Comparison of ENCODE assay signal across 12 cellular contexts in the genomic region with DNA sequence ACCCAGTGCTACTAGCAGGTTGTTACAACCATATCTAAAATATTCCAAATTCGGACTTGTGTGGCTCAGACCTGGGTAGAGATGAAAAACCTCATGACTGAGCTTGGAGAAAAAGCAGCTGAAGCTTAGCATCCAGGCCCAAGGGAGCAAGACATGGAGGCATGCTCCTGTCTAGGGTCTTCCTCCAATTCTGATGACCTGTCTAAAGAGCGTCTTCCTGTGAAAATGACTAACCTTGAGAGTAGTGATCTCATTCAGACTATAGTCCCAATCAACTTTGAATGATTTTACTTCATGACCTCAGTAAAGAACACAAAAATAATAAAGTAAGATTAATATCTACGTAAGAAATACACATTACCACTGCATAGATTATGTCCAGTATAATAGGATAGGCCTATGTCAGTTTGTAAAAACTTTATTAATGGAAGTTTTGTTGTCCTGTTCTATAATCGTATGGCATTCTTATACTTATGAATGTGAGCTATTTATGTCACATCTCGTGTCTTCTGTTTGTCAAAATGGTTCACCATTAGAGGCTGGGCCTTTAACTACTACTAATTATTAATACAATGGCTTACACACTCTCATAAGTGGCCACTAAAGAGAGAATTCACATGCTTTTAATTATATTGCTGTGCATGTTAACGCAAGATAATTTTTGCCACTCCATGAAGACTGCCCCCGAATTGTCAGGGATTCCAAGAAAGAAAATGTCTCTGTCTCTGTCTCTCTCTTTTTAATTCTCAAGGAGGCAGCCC.
DNase-seq lines count a peak whose midpoint lies in the region; ATAC-seq and TF ChIP-seq lines count a peak whose summit lies in the region.
"Had no signal": no experiment of that assay in that cellular context is flagged by ENCODE, and none has a peak within 500 bp of the region (broad histone marks: within the 10 kb centered on the region; RNA-seq: fewer than 3 reads in every experiment).

No MANE protein-coding gene starts in this region.

- no peak for ATAC-seq in HG02840 (IDR thresholded peaks at IDR 0.05; ENCODE audit: low FRiP score, unreplicated experiment)

- no peak for DNase-seq in T-helper 2 cell treated with Interferon-gamma antibody and Interleukin-4, amounts not matched to agents 5 μg/mL and 100 μg/mL, for 36 hours (ENCODE audit: low spot score)
- no peak for DNase-seq in T-helper 2 cell
- peak; percentile 6 for DNase-seq in UCSD-AML1 (lab: John Stamatoyannopoulos, UW; ENCODE audit: unreplicated experiment)
- peak; percentile 26 for DNase-seq in fibroblast of mammary gland (ENCODE audit: low read depth)
- no peak for DNase-seq in T-helper 9 cell
- DNase-seq in mucosa of gallbladder (ENCODE audit: low spot score), result no peak
- DNase-seq: activated CD4-positive, CD25-positive, alpha-beta regulatory T cell treated with anti-CD3 and anti-CD28 coated beads, Interleukin-2, amount 50 U/mL, for 72 hours; DMS 273 treated with DMSO at 0.1 percent for 48 hours; NCI-H69 had no signal

- H3K4me3 Mint-ChIP-seq in T-helper 2 cell treated with Interferon-gamma antibody and Interleukin-4, amounts not matched to agents 5 μg/mL and 100 μg/mL, for 36 hours, result peak overlapping the region; percentile 64
- H3K4me3 Mint-ChIP-seq: activated naive CD4-positive, alpha-beta T cell treated with anti-CD3 and anti-CD28 coated beads for 36 hours had no signal

- H3K36me3 Mint-ChIP-seq in T-helper 2 cell treated with Interferon-gamma antibody and Interleukin-4, amounts not matched to agents 5 μg/mL and 100 μg/mL, for 36 hours (ENCODE audit: low read depth), result peaks cover 7% of the 10 kb centered on the region

- H3K4me3 ChIP-seq in fibroblast of mammary gland (ENCODE audit: control insufficient read depth, low read depth, low read length) (no peak overlapping the region), skin epidermis (no peak overlapping the region)

- peaks cover 30% of the 10 kb centered on the region for H3K4me1 Mint-ChIP-seq in T-helper 2 cell treated with Interferon-gamma antibody and Interleukin-4, amounts not matched to agents 5 μg/mL and 100 μg/mL, for 36 hours (ENCODE audit: low read depth)

- no peak for TF ChIP-seq CTCF in fibroblast of mammary gland (conservative IDR thresholded peaks at IDR 0.05; ENCODE audit: control insufficient read depth, insufficient read depth, low read depth, low read length)

- peak overlapping the region; percentile 88 for H3K27ac Mint-ChIP-seq in T-helper 2 cell treated with Interferon-gamma antibody and Interleukin-4, amounts not matched to agents 5 μg/mL and 100 μg/mL, for 36 hours
- H3K27ac Mint-ChIP-seq: activated naive CD4-positive, alpha-beta T cell treated with anti-CD3 and anti-CD28 coated beads for 36 hours had no signal

- no peaks in the 10 kb centered on the region for H3K27me3 Mint-ChIP-seq in T-helper 2 cell treated with Interferon-gamma antibody and Interleukin-4, amounts not matched to agents 5 μg/mL and 100 μg/mL, for 36 hours (ENCODE audit: low read depth)

- H3K27ac ChIP-seq in skin epidermis, result peak overlapping the region in 20 of 21 experiments; percentile 5 to 87 (median 60)

- H3K9me3 Mint-ChIP-seq in T-helper 2 cell treated with Interferon-gamma antibody and Interleukin-4, amounts not matched to agents 5 μg/mL and 100 μg/mL, for 36 hours, result peaks cover 19% of the 10 kb centered on the region
- H3K9me3 Mint-ChIP-seq: activated naive CD4-positive, alpha-beta T cell treated with anti-CD3 and anti-CD28 coated beads for 36 hours had no signal

Comparison
In these comparisons a context has a peak if more than half of its experiments do, and no peak if none do; other contexts are left out.
1. DNase-seq: peak in UCSD-AML1 (single experiment) and fibroblast of mammary gland (single experiment); none in T-helper 2 cell treated with Interferon-gamma antibody and Interleukin-4, amounts not matched to agents 5 μg/mL and 100 μg/mL, for 36 hours (single experiment), T-helper 2 cell (0 of 5), T-helper 9 cell (single experiment) and mucosa of gallbladder (single experiment).